8 cellular contexts compared by ENCODE assay signal in the genomic region with DNA sequence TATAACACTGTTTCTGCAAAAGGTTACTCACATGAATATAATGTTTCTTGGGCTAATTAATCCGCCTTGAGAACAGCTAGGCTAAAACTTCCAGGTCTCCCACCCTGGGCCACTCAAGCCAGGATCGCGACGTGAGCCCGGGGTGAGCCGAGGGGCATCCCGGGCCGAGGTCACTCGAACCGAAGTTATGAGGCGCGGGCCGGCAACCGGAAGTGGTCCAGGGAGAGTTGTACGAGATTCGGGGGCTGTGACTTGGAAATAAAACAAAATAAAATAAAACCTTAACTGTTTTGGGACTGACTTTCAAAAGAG. TPM values are rescaled to one million over a fixed set of nuclear protein-coding genes. Genes with fewer than 3 reads are reported as not detected.
A peak's percentile ranks its signal among the peaks of the same experiment; 100 is the strongest.
DNase-seq lines count a peak whose midpoint lies in the region; ATAC-seq lines count a peak whose summit lies in the region.

No MANE protein-coding gene starts in this region.

- no peaks in the 10 kb centered on the region for H3K27me3 Mint-ChIP-seq in activated T-cell treated with anti-CD3 and anti-CD28 coated beads, Interleukin-2, amount 50 U/mL, for 4 hours (ENCODE audit: low read depth)
- no peaks in the 10 kb centered on the region for H3K27me3 Mint-ChIP-seq in stimulated activated naive CD8-positive, alpha-beta T cell treated with anti-CD3 and anti-CD28 coated beads, Interleukin-15, amount 100 ng/mL, for 72 hours

- no peaks in the 10 kb centered on the region for H3K9me3 ChIP-seq in iPS-20b (ENCODE audit: insufficient read depth, low read depth, low read length)

- peaks cover 19% of the 10 kb centered on the region for H3K36me3 Mint-ChIP-seq in activated T-cell treated with anti-CD3 and anti-CD28 coated beads, Interleukin-2, amount 50 U/mL, for 4 hours (ENCODE audit: insufficient read depth)

- no peak for ATAC-seq in activated T-cell treated with anti-CD3 and anti-CD28 coated beads, Interleukin-2, amount 50 U/mL, for 4 hours
- peak; percentile 26 for ATAC-seq in HG03135 (IDR thresholded peaks at IDR 0.05; ENCODE audit: unreplicated experiment)
- peak; percentile 18 for ATAC-seq in stimulated activated naive CD8-positive, alpha-beta T cell treated with anti-CD3 and anti-CD28 coated beads, Interleukin-15, amount 100 ng/mL, for 72 hours
- no peak for ATAC-seq in GM19328 (IDR thresholded peaks at IDR 0.05; ENCODE audit: unreplicated experiment)

- peak overlapping the region; percentile 83 for H3K4me3 Mint-ChIP-seq in activated T-cell treated with anti-CD3 and anti-CD28 coated beads, Interleukin-2, amount 50 U/mL, for 4 hours
- H3K4me3 Mint-ChIP-seq in stimulated activated naive CD8-positive, alpha-beta T cell treated with anti-CD3 and anti-CD28 coated beads, Interleukin-15, amount 100 ng/mL, for 72 hours, result peak overlapping the region; percentile 78 to 84

- peaks cover 22% of the 10 kb centered on the region for H3K36me3 ChIP-seq in iPS-20b (ENCODE audit: insufficient read depth, low read depth, low read length)

- peaks cover 49% of the 10 kb centered on the region for H3K4me1 Mint-ChIP-seq in activated T-cell treated with anti-CD3 and anti-CD28 coated beads, Interleukin-2, amount 50 U/mL, for 4 hours (ENCODE audit: low read depth)
- peaks cover 47% of the 10 kb centered on the region for H3K4me1 Mint-ChIP-seq in stimulated activated naive CD8-positive, alpha-beta T cell treated with anti-CD3 and anti-CD28 coated beads, Interleukin-15, amount 100 ng/mL, for 72 hours

- H3K27ac ChIP-seq in iPS-20b (ENCODE audit: low read length), result peak overlapping the region; percentile 77

- no peak for DNase-seq in activated T-cell treated with anti-CD3 and anti-CD28 coated beads, Interleukin-2, amount 50 U/mL, for 4 hours
- no peak for DNase-seq in activated T-cell treated with anti-CD3 and anti-CD28 coated beads, Interleukin-2, amount 50 U/mL, for 48 hours
- DNase-seq in activated naive CD4-positive, alpha-beta T cell treated with anti-CD3 and anti-CD28 coated beads, Interleukin-2, amount 50 U/mL, for 16 hours, result peak; percentile 11
- no peak for DNase-seq in stimulated activated naive CD8-positive, alpha-beta T cell treated with anti-CD3 and anti-CD28 coated beads, Interleukin-15, amount 100 ng/mL, for 72 hours
- no peak for DNase-seq in cortex of kidney (lab: John Stamatoyannopoulos, UW)

- H3K4me3 ChIP-seq in iPS-20b (ENCODE audit: low read length), result peak overlapping the region; percentile 90

- peak overlapping the region; percentile 95 to 97 for H3K27ac Mint-ChIP-seq in stimulated activated naive CD8-positive, alpha-beta T cell treated with anti-CD3 and anti-CD28 coated beads, Interleukin-15, amount 100 ng/mL, for 72 hours

- H3K9ac ChIP-seq in iPS-20b (ENCODE audit: low read depth, low read length), result peak overlapping the region; percentile 88; the same call in 1 of the 2 replicates

- no peaks in the 10 kb centered on the region for H3K9me3 Mint-ChIP-seq in activated T-cell treated with anti-CD3 and anti-CD28 coated beads, Interleukin-2, amount 50 U/mL, for 4 hours
- H3K9me3 Mint-ChIP-seq in stimulated activated naive CD8-positive, alpha-beta T cell treated with anti-CD3 and anti-CD28 coated beads, Interleukin-15, amount 100 ng/mL, for 72 hours, result no peaks in the 10 kb centered on the region

- no peaks in the 10 kb centered on the region for H3K4me1 ChIP-seq in iPS-20b (ENCODE audit: insufficient read depth, low read length)

- H3K27me3 ChIP-seq in iPS-20b (ENCODE audit: insufficient read depth, low read length), result no peaks in the 10 kb centered on the region

RNA-seq across cellular contexts. Expression of a gene that starts 0.3 kb away (rescaled TPM):
- 1 to 10 TPM; 1.1 to 2.7 (median 1.6) TPM for total RNA-seq in activated T-cell treated with anti-CD3 and anti-CD28 coated beads, Interleukin-2, amount 50 U/mL, for 4 hours

RNA-seq across cellular contexts. Expression of a gene that starts 0.3 kb away (rescaled TPM):
- total RNA-seq in activated T-cell treated with anti-CD3 and anti-CD28 coated beads, Interleukin-2, amount 50 U/mL, for 4 hours, result 1 to 10 TPM; 3.4 to 5.5 (median 5.1) TPM

RNA-seq across cellular contexts. Expression of a gene that starts 0.7 kb away (rescaled TPM):
- total RNA-seq in activated T-cell treated with anti-CD3 and anti-CD28 coated beads, Interleukin-2, amount 50 U/mL, for 4 hours, result 10 to 100 TPM; 21.7 to 25.6 (median 23.1) TPM

RNA-seq across cellular contexts. Expression of a gene that starts 44.0 kb away (rescaled TPM):
- 100 to 1,000 TPM; 114 to 124 (median 116) TPM for total RNA-seq in activated T-cell treated with anti-CD3 and anti-CD28 coated beads, Interleukin-2, amount 50 U/mL, for 4 hours

RNA-seq across cellular contexts. Expression of a gene that starts 48.1 kb away (rescaled TPM):
- total RNA-seq in activated T-cell treated with anti-CD3 and anti-CD28 coated beads, Interleukin-2, amount 50 U/mL, for 4 hours, result 1 to 10 TPM; 1.3 to 2.4 (median 1.5) TPM

Comparison
In these comparisons a context has a peak if more than half of its experiments do, and no peak if none do; other contexts are left out.
1. ATAC-seq: peak in HG03135 (single experiment) and stimulated activated naive CD8-positive, alpha-beta T cell treated with anti-CD3 and anti-CD28 coated beads, Interleukin-15, amount 100 ng/mL, for 72 hours (single experiment); none in activated T-cell treated with anti-CD3 and anti-CD28 coated beads, Interleukin-2, amount 50 U/mL, for 4 hours (0 of 2) and GM19328 (single experiment).